ENCODE assay signal across 13 cellular contexts in genomic region chr12:104942075-104942474, GRCh38. TPM values are rescaled to one million over a fixed set of nuclear protein-coding genes. Genes with fewer than 3 reads are reported as not detected.
A peak's percentile ranks its signal among the peaks of the same experiment; 100 is the strongest.
DNase-seq lines count a peak whose midpoint lies in the region; ATAC-seq and TF ChIP-seq lines count a peak whose summit lies in the region.
"Had no signal": no experiment of that assay in that cellular context is flagged by ENCODE, and none has a peak within 500 bp of the region (broad histone marks: within the 10 kb centered on the region; RNA-seq: fewer than 3 reads in every experiment).

No MANE protein-coding gene starts in this region.

- TF ChIP-seq CTCF in HEK293 (tag by site-specific recombination; IDR thresholded peaks at IDR 0.05), result no peak
- no peak for TF ChIP-seq CTCF in PC-3 (conservative IDR thresholded peaks at IDR 0.05; ENCODE audit: low read depth, low read length)
- TF ChIP-seq CTCF in right lobe of liver (IDR thresholded peaks at IDR 0.05), result no peak
- no peak for TF ChIP-seq CTCF in left ventricle myocardium inferior (IDR thresholded peaks at IDR 0.05; ENCODE audit: borderline replicate concordance)
- TF ChIP-seq CTCF in colonic mucosa (IDR thresholded peaks at IDR 0.05), result no peak

- H3K4me3 ChIP-seq in HEK293 (ENCODE audit: low read depth, low read length) (no peak overlapping the region), PC-3 (ENCODE audit: low read length) (no peak overlapping the region), right lobe of liver (no peak overlapping the region), left ventricle myocardium inferior (no peak overlapping the region), colonic mucosa (no peak overlapping the region)
- H3K4me3 ChIP-seq: GM23338, K562 had no signal

- H4K20me1 ChIP-seq in PC-3 (ENCODE audit: low read length), result no peaks in the 10 kb centered on the region

- POLR2A ChIA-PET in HEK293 (lab: Yijun Ruan, JAX) (interaction anchor here (0.7 kb wide), 2 partner anchors 12 to 165 kb away, joined by 3 to 4 read pairs; no protein-coding TSS in a partner anchor), PC-3 (lab: Charles Lee; ENCODE audit: unreplicated experiment) (interaction anchor here (0.8 kb wide), 1 partner anchor 1305 kb away, joined by 6 read pairs; no protein-coding TSS in a partner anchor)

- H3K27me3 ChIP-seq in PC-3 (ENCODE audit: low read length) (no peaks in the 10 kb centered on the region), right lobe of liver (no peaks in the 10 kb centered on the region), left ventricle myocardium inferior (ENCODE audit: low read depth) (no peaks in the 10 kb centered on the region), colonic mucosa (no peaks in the 10 kb centered on the region)

- H3K79me2 ChIP-seq in PC-3 (ENCODE audit: low read length), result no peaks in the 10 kb centered on the region

- H2AFZ ChIP-seq in PC-3 (ENCODE audit: low read length), result no peak overlapping the region
- H2AFZ ChIP-seq: GM23338 had no signal

- no peak for TF ChIP-seq POLR2A in right lobe of liver (IDR thresholded peaks at IDR 0.05)

- BruUV-seq in PC-3 (replicated peaks; lab: Mats Ljungman, UMichigan), result no TSS peak

- no peak overlapping the region for H3K9ac ChIP-seq in PC-3 (ENCODE audit: low read length)
- H3K9ac ChIP-seq in colonic mucosa (ENCODE audit: low read depth in 2 of 2, low read length in 2 of 2), result no peak overlapping the region

- CTCF ChIA-PET in HEK293 (lab: Yijun Ruan, JAX), result interaction anchor here (0.6 to 0.7 kb wide), 2 partner anchors 10 to 45 kb away, joined by 3 to 5 read pairs; no protein-coding TSS in a partner anchor
- CTCF ChIA-PET in PC-3 (lab: Charles Lee), result no interaction called here

- H3K9me3 ChIP-seq in HEK293 (ENCODE audit: control insufficient read depth, insufficient read depth, low read depth, low read length) (no peaks in the 10 kb centered on the region), PC-3 (ENCODE audit: low read length) (no peaks in the 10 kb centered on the region), right lobe of liver (no peaks in the 10 kb centered on the region), left ventricle myocardium inferior (replicated peaks) (peaks cover 12% of the 10 kb centered on the region), colonic mucosa (no peaks in the 10 kb centered on the region)

- H3K4me2 ChIP-seq in PC-3 (ENCODE audit: low read length), result no peak overlapping the region
- H3K4me2 ChIP-seq: GM23338 had no signal

- DNase-seq in NCI-H2171 treated with DMSO at 0.1 percent for 48 hours (lab: John Stamatoyannopoulos, UW) (peak; percentile 30), NCI-H2171 (lab: John Stamatoyannopoulos, UW) (no peak), PC-3 (peak; percentile 29), right lobe of liver (no peak), left ventricle myocardium inferior (no peak), colonic mucosa (no peak)
- DNase-seq: C1 segment of cervical spinal cord; CD4-positive, alpha-beta memory T cell; H7; HFFc6 had no signal

- ATAC-seq in PC-3, result no peak
- no peak for ATAC-seq in right lobe of liver
- ATAC-seq: GM23338, K562 had no signal

- no peak overlapping the region for H3K27ac ChIP-seq in HEK293 (ENCODE audit: extremely low read depth, low read depth, low read length)
- H3K27ac ChIP-seq in PC-3 (ENCODE audit: low read length), result no peak overlapping the region
- H3K27ac ChIP-seq in right lobe of liver, result peak overlapping the region; percentile 20 to 91 (median 81)
- no peak overlapping the region for H3K27ac ChIP-seq in left ventricle myocardium inferior (replicated peaks)
- H3K27ac ChIP-seq in colonic mucosa, result no peak overlapping the region

- intact Hi-C loops in PC-3 (cut with micrococcal nuclease) (no loop called here), right lobe of liver (cut with DNase I) (no loop called here), left ventricle myocardium inferior (cut with micrococcal nuclease) (no loop called here), colonic mucosa (cut with DNase I) (no loop called here)

- H3K4me1 ChIP-seq in HEK293 (ENCODE audit: control insufficient read depth, insufficient read depth, low read length) (peaks cover 14% of the 10 kb centered on the region), PC-3 (ENCODE audit: insufficient read depth, low read length) (peaks cover 8% of the 10 kb centered on the region; the same call in 1 of the 2 replicates), right lobe of liver (peaks cover 0 to 64% (median 26%) of the 10 kb centered on the region in 4 donors), left ventricle myocardium inferior (no peaks in the 10 kb centered on the region), colonic mucosa (no peaks in the 10 kb centered on the region)

- WGBS in right lobe of liver (ENCODE audit: insufficient coverage, low coverage, low lambda C conversion rate, missing lambda C conversion rate), result 13% methylated on average over 4 of the region's 4 CpGs

- H3F3A ChIP-seq in PC-3 (ENCODE audit: low read length, unreplicated experiment), result no peaks in the 10 kb centered on the region

- no peaks in the 10 kb centered on the region for H3K9me2 ChIP-seq in PC-3 (replicated peaks; ENCODE audit: low read length)

- no peaks in the 10 kb centered on the region for H3K36me3 ChIP-seq in HEK293 (ENCODE audit: control insufficient read depth in 2 of 2, insufficient read depth in 1 of 2, low read length in 2 of 2)
- H3K36me3 ChIP-seq in PC-3 (ENCODE audit: low read depth, low read length), result no peaks in the 10 kb centered on the region
- H3K36me3 ChIP-seq in right lobe of liver, result no peaks in the 10 kb centered on the region
- H3K36me3 ChIP-seq in left ventricle myocardium inferior, result no peaks in the 10 kb centered on the region
- no peaks in the 10 kb centered on the region for H3K36me3 ChIP-seq in colonic mucosa

TF ChIP-seq in HEK293, 187 proteins besides CTCF, POLR2A, EP300 and RAD21:
- 0 out of 2 replicates have a peak, but pooled peaks have one; percentile 39 for TF ChIP-seq YY2 (tag by site-specific recombination; IDR thresholded peaks at IDR 0.05)
- TF ChIP-seq ZNF366 (tag by site-specific recombination; conservative IDR thresholded peaks at IDR 0.05), result no peak
- no peak for TF ChIP-seq ZNF513 (tag by site-specific recombination; IDR thresholded peaks at IDR 0.05)
- 0 out of 2 replicates have a peak, but pooled peaks have one; percentile 18 for TF ChIP-seq ZNF335 (tag by site-specific recombination; conservative IDR thresholded peaks at IDR 0.05)
- TF ChIP-seq ZNF362 (tag by site-specific recombination; IDR thresholded peaks at IDR 0.05), result peak; percentile 61; the same call in 1 of the 2 replicates
- TF ChIP-seq ZBTB17 (tag by site-specific recombination; IDR thresholded peaks at IDR 0.05), result 0 out of 2 replicates have a peak, but pooled peaks have one; percentile 42
- TF ChIP-seq OVOL3 (tag by site-specific recombination; IDR thresholded peaks at IDR 0.05), result no peak
- TF ChIP-seq PATZ1 (tag by site-specific recombination; IDR thresholded peaks at IDR 0.05), result 0 out of 2 replicates have a peak, but pooled peaks have one; percentile 15
TF ChIP-seq in HEK293: peak in this region for 5.

RNA-seq across cellular contexts. Expression of gene SLC41A2, which starts 16.0 kb away (rescaled TPM):
- total RNA-seq in PC-3 (2014; rRNA removed) (16.3 and 20.4 TPM in 2 replicates), right lobe of liver (100 to 1,000 TPM in 3 of 6 experiments, 10 to 100 TPM in 3; 64.1 to 115 (median 99.2) TPM), left ventricle myocardium inferior (4.6 TPM), colonic mucosa (10 to 100 TPM; 43.7 to 90.9 TPM)

RNA-seq across cellular contexts. Expression of gene NOPCHAP1, which starts 44.0 kb away (rescaled TPM):
- total RNA-seq in PC-3 (2014; rRNA removed) (21.8 and 37.8 TPM in 2 replicates), right lobe of liver (1 to 10 TPM; 2.1 to 7.7 (median 6.1) TPM), left ventricle myocardium inferior (11.1 TPM), colonic mucosa (10 to 100 TPM in 1 of 2 donors, 1 to 10 TPM in 1; 8.7 to 15.3 TPM)

Comparison
In these comparisons a context has a peak if more than half of its experiments do, and no peak if none do; other contexts are left out.
1. DNase-seq: peak in NCI-H2171 treated with DMSO at 0.1 percent for 48 hours (single experiment) and PC-3 (single experiment); none in NCI-H2171 (single experiment), right lobe of liver (0 of 3), left ventricle myocardium inferior (single experiment) and colonic mucosa (single experiment).
2. H3K27ac ChIP-seq: peak in right lobe of liver (3 of 3); none in HEK293 (single experiment), PC-3 (single experiment), left ventricle myocardium inferior (single experiment) and colonic mucosa (single experiment).